ENCODE assay signal across 14 cellular contexts in the genomic region with DNA sequence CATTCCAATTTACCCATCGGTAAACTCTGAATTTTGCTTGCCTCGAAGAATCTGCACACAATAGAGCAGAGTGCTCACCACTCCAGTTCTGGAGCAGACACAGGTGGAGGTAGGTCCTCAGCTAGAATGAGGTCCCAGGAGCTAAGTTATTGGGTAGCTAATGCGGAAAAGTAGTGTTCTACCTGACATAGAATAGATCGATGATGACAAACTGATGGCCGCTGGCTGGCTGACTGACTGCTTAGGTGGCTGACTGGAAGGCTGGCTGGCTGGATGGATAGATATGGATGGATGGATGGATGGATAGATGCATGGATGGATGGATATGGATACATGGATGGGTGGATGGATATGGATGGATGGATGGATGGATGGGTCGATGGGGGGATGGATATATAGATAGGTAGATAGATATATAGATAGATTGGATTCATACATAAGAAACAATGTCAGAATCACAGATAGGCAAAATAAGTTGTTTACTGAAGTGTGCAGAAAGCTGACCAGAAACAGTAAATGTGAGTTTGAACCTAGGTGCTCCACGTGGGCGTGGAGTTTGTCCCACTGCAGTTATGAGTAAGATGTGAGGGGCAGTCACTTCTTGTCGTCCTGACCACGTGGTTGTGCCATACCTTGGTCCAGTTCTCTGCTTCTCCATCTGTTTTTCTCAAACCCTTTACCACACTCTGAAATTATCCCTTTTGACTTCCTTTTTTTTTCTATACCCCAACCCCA.
A peak's percentile ranks its signal among the peaks of the same experiment; 100 is the strongest.
DNase-seq lines count a peak whose midpoint lies in the region; ATAC-seq and FAIRE-seq lines count a peak whose summit lies in the region.
"Had no signal": no experiment of that assay in that cellular context is flagged by ENCODE, and none has a peak within 500 bp of the region (broad histone marks: within the 10 kb centered on the region; RNA-seq: fewer than 3 reads in every experiment).

No MANE protein-coding gene starts in this region.

- H3K27me3 Mint-ChIP-seq in activated CD4-positive, alpha-beta T cell treated with anti-CD3 and anti-CD28 coated beads for 36 hours = peaks cover 9% of the 10 kb centered on the region
- H3K27me3 Mint-ChIP-seq in activated CD4-positive, alpha-beta T cell treated with anti-CD3 and anti-CD28 coated beads, Interleukin-2, amount 10 ng/mL, durations not matched to agents 24 days and 14 days = peaks cover 4% of the 10 kb centered on the region
- peaks cover 2% of the 10 kb centered on the region for H3K27me3 Mint-ChIP-seq in memory B cell

- CTCF ChIA-PET in activated CD4-positive, alpha-beta T cell treated with anti-CD3 and anti-CD28 coated beads for 36 hours (lab: Charles Lee) = interaction anchor here (0.6 to 2.1 kb wide), 8 partner anchors 8 to 221 kb away, joined by 3 to 14 read pairs (median 4); no protein-coding TSS in a partner anchor

- H3K9me3 Mint-ChIP-seq in activated CD4-positive, alpha-beta T cell treated with anti-CD3 and anti-CD28 coated beads for 36 hours (ENCODE audit: low read depth) = peaks cover 13% of the 10 kb centered on the region
- H3K9me3 Mint-ChIP-seq in activated CD4-positive, alpha-beta T cell treated with anti-CD3 and anti-CD28 coated beads, Interleukin-2, amount 10 ng/mL, durations not matched to agents 24 days and 14 days = peaks cover 5% of the 10 kb centered on the region
- peaks cover 12% of the 10 kb centered on the region for H3K9me3 Mint-ChIP-seq in memory B cell
- H3K9me3 Mint-ChIP-seq: central memory CD8-positive, alpha-beta T cell had no signal

- H3K27ac Mint-ChIP-seq in activated CD4-positive, alpha-beta T cell treated with anti-CD3 and anti-CD28 coated beads for 36 hours = no peak overlapping the region
- H3K27ac Mint-ChIP-seq in activated CD4-positive, alpha-beta T cell treated with anti-CD3 and anti-CD28 coated beads, Interleukin-2, amount 10 ng/mL, durations not matched to agents 24 days and 14 days = no peak overlapping the region
- no peak overlapping the region for H3K27ac Mint-ChIP-seq in memory B cell
- H3K27ac Mint-ChIP-seq: CD4-positive, CD25-positive, alpha-beta regulatory T cell; immature natural killer cell; type B pancreatic cell had no signal

- POLR2A ChIA-PET in activated CD4-positive, alpha-beta T cell treated with anti-CD3 and anti-CD28 coated beads for 36 hours (lab: Charles Lee) = interaction anchor here (0.7 kb wide), 1 partner anchor 304 kb away, joined by 3 read pairs; no protein-coding TSS in a partner anchor

- H3K4me1 Mint-ChIP-seq in activated CD4-positive, alpha-beta T cell treated with anti-CD3 and anti-CD28 coated beads for 36 hours = peaks cover 3% of the 10 kb centered on the region
- H3K4me1 Mint-ChIP-seq in activated CD4-positive, alpha-beta T cell treated with anti-CD3 and anti-CD28 coated beads, Interleukin-2, amount 10 ng/mL, durations not matched to agents 24 days and 14 days = peaks cover 2% of the 10 kb centered on the region
- H3K4me1 Mint-ChIP-seq in memory B cell = peaks cover 8% of the 10 kb centered on the region

- H3K4me3 Mint-ChIP-seq in activated CD4-positive, alpha-beta T cell treated with anti-CD3 and anti-CD28 coated beads for 36 hours = no peak overlapping the region
- H3K4me3 Mint-ChIP-seq in activated CD4-positive, alpha-beta T cell treated with anti-CD3 and anti-CD28 coated beads, Interleukin-2, amount 10 ng/mL, durations not matched to agents 24 days and 14 days = no peak overlapping the region
- H3K4me3 Mint-ChIP-seq in memory B cell = peak overlapping the region; percentile 27
- H3K4me3 Mint-ChIP-seq: CD4-positive, CD25-positive, alpha-beta regulatory T cell; central memory CD8-positive, alpha-beta T cell; type B pancreatic cell had no signal

- intact Hi-C loops in activated CD4-positive, alpha-beta T cell treated with anti-CD3 and anti-CD28 coated beads for 36 hours (cut with DNase I, micrococcal nuclease) = loop anchor here (1.0 to 5.0 kb wide), 4 partner anchors 220 to 668 kb away; no protein-coding TSS in a partner anchor
- intact Hi-C loops in activated CD4-positive, alpha-beta T cell treated with anti-CD3 and anti-CD28 coated beads, Interleukin-2, amount 10 ng/mL, durations not matched to agents 24 days and 14 days (cut with micrococcal nuclease) = loop anchor here (1.0 kb wide), 1 partner anchor 220 kb away; no protein-coding TSS in a partner anchor

- peak; percentile 35 for DNase-seq in activated CD4-positive, alpha-beta T cell treated with anti-CD3 and anti-CD28 coated beads for 36 hours
- DNase-seq in activated CD4-positive, alpha-beta T cell treated with anti-CD3 and anti-CD28 coated beads, Interleukin-2, amount 10 ng/mL, durations not matched to agents 24 days and 14 days = no peak
- DNase-seq in memory B cell (ENCODE audit: low spot score in 2 of 2) (no peak), HTR-8/SVneo (ENCODE audit: insufficient read length, low spot score) (no peak)
- DNase-seq: NCI-H446 treated with DMSO at 0.1 percent for 48 hours had no signal

- FAIRE-seq in HTR-8/SVneo (lab: Jason Lieb, UNC) = no peak
- FAIRE-seq: frontal cortex had no signal

- no peaks in the 10 kb centered on the region for H3K36me3 Mint-ChIP-seq in activated CD4-positive, alpha-beta T cell treated with anti-CD3 and anti-CD28 coated beads for 36 hours (ENCODE audit: low read depth)
- no peaks in the 10 kb centered on the region for H3K36me3 Mint-ChIP-seq in activated CD4-positive, alpha-beta T cell treated with anti-CD3 and anti-CD28 coated beads, Interleukin-2, amount 10 ng/mL, durations not matched to agents 24 days and 14 days (ENCODE audit: low read depth)
- peaks cover 3% of the 10 kb centered on the region for H3K36me3 Mint-ChIP-seq in memory B cell
- H3K36me3 Mint-ChIP-seq: CD4-positive, CD25-positive, alpha-beta regulatory T cell; type B pancreatic cell had no signal

- peak; percentile 68 for ATAC-seq in activated CD4-positive, alpha-beta T cell treated with anti-CD3 and anti-CD28 coated beads for 36 hours
- ATAC-seq in GM21381 (IDR thresholded peaks at IDR 0.05; ENCODE audit: unreplicated experiment) (peak; percentile 16), HG03280 (IDR thresholded peaks at IDR 0.05; ENCODE audit: unreplicated experiment) (peak; percentile 24), memory B cell (ENCODE audit: low read depth) (no peak), HG02623 (IDR thresholded peaks at IDR 0.05; ENCODE audit: unreplicated experiment) (no peak), HG02642 (IDR thresholded peaks at IDR 0.05; ENCODE audit: poor library complexity, unreplicated experiment) (no peak)

Comparison
In these comparisons a context has a peak if more than half of its experiments do, and no peak if none do; other contexts are left out.
1. ATAC-seq: peak in activated CD4-positive, alpha-beta T cell treated with anti-CD3 and anti-CD28 coated beads for 36 hours (single experiment), GM21381 (single experiment) and HG03280 (single experiment); none in memory B cell (single experiment), HG02623 (single experiment) and HG02642 (single experiment).